9 cellular contexts compared by ENCODE assay signal in the genomic region with DNA sequence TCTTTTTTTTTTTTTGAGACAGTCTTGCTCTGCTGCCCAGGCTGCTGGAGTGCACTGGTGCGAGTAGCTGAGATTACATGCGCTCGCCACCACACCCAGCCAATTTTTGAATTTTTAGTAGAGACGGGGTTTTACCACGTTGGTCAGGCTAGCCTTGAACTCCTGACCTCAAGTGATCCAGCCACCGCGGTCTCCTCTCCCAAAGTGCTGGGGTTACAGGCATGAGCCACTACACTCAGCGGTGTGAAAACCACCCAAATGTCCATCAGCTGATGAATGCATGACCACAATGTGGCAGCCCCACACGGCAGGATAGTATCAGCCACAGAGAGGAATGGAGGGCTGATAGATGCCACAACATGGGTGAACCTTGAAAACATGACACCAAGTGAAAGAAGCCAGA. TPM values are rescaled to one million over a fixed set of nuclear protein-coding genes. Genes with fewer than 3 reads are reported as not detected.
A peak's percentile ranks its signal among the peaks of the same experiment; 100 is the strongest.
DNase-seq lines count a peak whose midpoint lies in the region; ATAC-seq and TF ChIP-seq lines count a peak whose summit lies in the region.
"Had no signal": no experiment of that assay in that cellular context is flagged by ENCODE, and none has a peak within 500 bp of the region (broad histone marks: within the 10 kb centered on the region; RNA-seq: fewer than 3 reads in every experiment).

No MANE protein-coding gene starts in this region.

- in situ Hi-C loops in KBM-7 (cut with MboI; ENCODE audit: low pct_unique_long_range_greater_than_20kb, low sequenced_read_pairs) = no loop called here

- TF ChIP-seq POLR2A in esophagus squamous epithelium (IDR thresholded peaks at IDR 0.05) (no peak), sigmoid colon (IDR thresholded peaks at IDR 0.05) (no peak)

- peak; percentile 19 for ATAC-seq in esophagus mucosa

- H3K27ac ChIP-seq in esophagus squamous epithelium (no peak overlapping the region), sigmoid colon (no peak overlapping the region)
- H3K27ac ChIP-seq: HL-60 had no signal

- intact Hi-C loops in esophagus squamous epithelium (cut with DNase I) = no loop called here
- intact Hi-C loops in sigmoid colon (cut with DNase I) = no loop called here

- H3K9me3 ChIP-seq in esophagus squamous epithelium = peaks cover 0 to 10% (median 8%) of the 10 kb centered on the region in 3 donors
- peaks cover 0 to 5% (median 2%) of the 10 kb centered on the region in 4 donors for H3K9me3 ChIP-seq in sigmoid colon

- 57 to 81% methylated on average over 7 to 9 of the region's 9 CpGs for WGBS in esophagus squamous epithelium, 2 donors
- WGBS in sigmoid colon, 2 donors = 56 to 59% methylated on average over 9 of the region's 9 CpGs

- peaks cover 7 to 25% (median 8%) of the 10 kb centered on the region in 3 donors for H3K4me1 ChIP-seq in esophagus squamous epithelium
- peaks cover 0 to 18% (median 15%) of the 10 kb centered on the region in 4 donors for H3K4me1 ChIP-seq in sigmoid colon

- H3K27me3 ChIP-seq in esophagus squamous epithelium = peaks cover 5 to 87% (median 8%) of the 10 kb centered on the region in 4 donors
- H3K27me3 ChIP-seq in sigmoid colon = peaks cover 8 to 81% (median 74%) of the 10 kb centered on the region in 3 donors

- TF ChIP-seq EP300 in sigmoid colon (IDR thresholded peaks at IDR 0.05) = no peak

- H3K4me3 ChIP-seq in esophagus squamous epithelium (no peak overlapping the region), sigmoid colon (no peak overlapping the region)

- H3K36me3 ChIP-seq in esophagus squamous epithelium = no peaks in the 10 kb centered on the region
- no peaks in the 10 kb centered on the region for H3K36me3 ChIP-seq in sigmoid colon

- no peak for TF ChIP-seq CTCF in GM20000 (IDR thresholded peaks at IDR 0.05; ENCODE audit: extremely low read depth, missing control alignments)
- no peak for TF ChIP-seq CTCF in esophagus squamous epithelium (IDR thresholded peaks at IDR 0.05)
- TF ChIP-seq CTCF in sigmoid colon (IDR thresholded peaks at IDR 0.05) = no peak

- peak; percentile 34 for DNase-seq in CMK (ENCODE audit: low read depth)
- peak; percentile 48 for DNase-seq in GM20000 (ENCODE audit: low spot score)
- DNase-seq in M059J (ENCODE audit: low read depth) = peak; percentile 37
- DNase-seq in esophagus squamous epithelium (lab: John Stamatoyannopoulos, UW) = no peak
- DNase-seq in sigmoid colon = no peak
- DNase-seq in NCI-H446 (lab: John Stamatoyannopoulos, UW) = no peak
- no peak for DNase-seq in KBM-7

RNA-seq across cellular contexts. Expression of a gene that starts 2.1 kb away (rescaled TPM):
- 1.8 and 10.1 TPM in 2 replicates for total RNA-seq in M059J (2014; rRNA removed; shearing (Covaris generic))
- total RNA-seq in esophagus mucosa (0.72 TPM), esophagus squamous epithelium (1 to 10 TPM in 1 of 4 donors, under 1 TPM in 2, not detected in 1; 0.38 to 1.1 (median 0.97) TPM), sigmoid colon (under 1 TPM; 0.27 to 0.83 (median 0.43) TPM)
- 10 to 100 TPM in 1 of 3 donors, not detected in 2; 55.3 TPM for polyA plus RNA-seq in sigmoid colon

RNA-seq across cellular contexts. Expression of a gene that starts 25.2 kb away (rescaled TPM):
- 36.5 and 41.5 TPM in 2 replicates for total RNA-seq in M059J (2014; rRNA removed; shearing (Covaris generic))
- total RNA-seq in esophagus mucosa (35.0 TPM), esophagus squamous epithelium (10 to 100 TPM; 14.5 to 26.3 (median 19.0) TPM), sigmoid colon (10 to 100 TPM in 3 of 4 donors, 1 to 10 TPM in 1; 4.4 to 21.7 (median 15.1) TPM)
- 10 to 100 TPM; 68.5 to 90.5 (median 83.0) TPM for polyA plus RNA-seq in sigmoid colon

RNA-seq across cellular contexts. Expression of a gene that starts 25.5 kb away (rescaled TPM):
- total RNA-seq in M059J (2014; rRNA removed; shearing (Covaris generic)) = 239 and 243 TPM in 2 replicates
- total RNA-seq in esophagus mucosa (209 TPM), esophagus squamous epithelium (100 to 1,000 TPM; 185 to 371 (median 293) TPM), sigmoid colon (10 to 100 TPM; 58.1 to 92.0 (median 63.5) TPM)
- polyA plus RNA-seq in sigmoid colon = 100 to 1,000 TPM; 144 to 363 (median 351) TPM

RNA-seq across cellular contexts. Expression of a gene that starts 29.9 kb away (rescaled TPM):
- total RNA-seq in M059J (2014; rRNA removed; shearing (Covaris generic)) = 11.4 and 18.3 TPM in 2 replicates
- total RNA-seq in esophagus mucosa (3.4 TPM), esophagus squamous epithelium (1 to 10 TPM; 1.4 to 5.4 (median 3.0) TPM), sigmoid colon (under 1 TPM; under 0.01 to 0.83 (median 0.29) TPM)
- polyA plus RNA-seq in sigmoid colon = 1 to 10 TPM in 1 of 3 donors, under 1 TPM in 1, not detected in 1; 0.69 to 3.5 TPM

RNA-seq across cellular contexts. Expression of a gene that starts 57.3 kb away (rescaled TPM):
- 13.8 and 17.1 TPM in 2 replicates for total RNA-seq in M059J (2014; rRNA removed; shearing (Covaris generic))
- 4.9 TPM for total RNA-seq in esophagus mucosa
- 10 to 100 TPM in 2 of 4 donors, 1 to 10 TPM in 2; 5.9 to 14.3 (median 9.8) TPM for total RNA-seq in esophagus squamous epithelium
- 10 to 100 TPM; 13.3 to 26.0 (median 18.0) TPM for total RNA-seq in sigmoid colon
- 1 to 10 TPM; 1.8 to 10.0 (median 6.2) TPM for polyA plus RNA-seq in sigmoid colon

Comparison
In these comparisons a context has a peak if more than half of its experiments do, and no peak if none do; other contexts are left out.
1. DNase-seq: peak in CMK (single experiment), GM20000 (single experiment) and M059J (single experiment); none in esophagus squamous epithelium (single experiment), sigmoid colon (single experiment), NCI-H446 (0 of 2) and KBM-7 (single experiment).